ENCODE assay signal across 8 cellular contexts in genomic region chr1:65308781-65309316, GRCh38. TPM values are rescaled to one million over a fixed set of nuclear protein-coding genes. Genes with fewer than 3 reads are reported as not detected.
DNase-seq lines count a peak whose midpoint lies in the region; ATAC-seq, FAIRE-seq and TF ChIP-seq lines count a peak whose summit lies in the region.

No MANE protein-coding gene starts in this region.

- ATAC-seq in CD4-positive, alpha-beta T cell (ENCODE audit: poor library complexity): no peak
- ATAC-seq in HG03196 (IDR thresholded peaks at IDR 0.05; ENCODE audit: unreplicated experiment): no peak

- no peak overlapping the region for H3K9ac ChIP-seq in HUES6 (ENCODE audit: low read length)
- no peak overlapping the region for H3K9ac ChIP-seq in H1 (replicated peaks in 1 of 4; ENCODE audit: extremely low read depth in 1 of 4, low read depth in 3 of 4, low read length in 3 of 4)

- H3K79me2 ChIP-seq in H1 (ENCODE audit: control insufficient read depth in 1 of 2, insufficient read depth in 2 of 2, low read length in 2 of 2): no peaks in the 10 kb centered on the region

- no peaks in the 10 kb centered on the region for H3K9me3 ChIP-seq in CD4-positive, alpha-beta T cell (ENCODE audit: control insufficient read depth, low read length)
- H3K9me3 ChIP-seq in HUES6 (ENCODE audit: control insufficient read depth, insufficient read depth, low read depth, low read length) (no peaks in the 10 kb centered on the region), H1 (ENCODE audit: insufficient read depth in 2 of 2, low read depth in 1 of 2, low read length in 1 of 2) (no peaks in the 10 kb centered on the region), ovary (no peaks in the 10 kb centered on the region)

- TF ChIP-seq POLR2A in H1 (IDR thresholded peaks at IDR 0.05; ENCODE audit: control extremely low read depth in 1 of 2, low read depth in 2 of 2, low read length in 2 of 2): no peak
- TF ChIP-seq POLR2A in ovary (IDR thresholded peaks at IDR 0.05): no peak

- TF ChIP-seq CTCF in CD4-positive, alpha-beta T cell (IDR thresholded peaks at IDR 0.05): no peak
- TF ChIP-seq CTCF in H1 (IDR thresholded peaks at IDR 0.05; ENCODE audit: control extremely low read depth in 1 of 3, insufficient read depth in 1 of 3, low read depth in 1 of 3, low read length in 3 of 3) (no peak), osteocyte (IDR thresholded peaks at IDR 0.05) (no peak), ovary (IDR thresholded peaks at IDR 0.05) (no peak)

- H2BK15ac ChIP-seq in H1 (ENCODE audit: low read length): no peak overlapping the region

- peaks cover 38% of the 10 kb centered on the region for H3K27me3 ChIP-seq in CD4-positive, alpha-beta T cell (ENCODE audit: control insufficient read depth, insufficient read depth, low read length)
- H3K27me3 ChIP-seq in HUES6 (ENCODE audit: control insufficient read depth, insufficient read depth, low read length): peaks cover 16% of the 10 kb centered on the region
- H3K27me3 ChIP-seq in H1 (replicated peaks in 1 of 4; ENCODE audit: control insufficient read depth in 3 of 4, extremely low read depth in 1 of 4, insufficient read depth in 3 of 4, low read length in 3 of 4): peaks cover 0 to 10% (median 0%) of the 10 kb centered on the region in 4 experiments; a peak in 2 of 7 replicates
- H3K27me3 ChIP-seq in ovary: no peaks in the 10 kb centered on the region

- no peaks in the 10 kb centered on the region for H3K79me1 ChIP-seq in H1 (ENCODE audit: low read depth, low read length)

- H3K56ac ChIP-seq in H1 (replicated peaks; ENCODE audit: insufficient read length, low read depth, low read length): no peak overlapping the region

- no peak overlapping the region for H2BK5ac ChIP-seq in H1 (ENCODE audit: low read depth, low read length)

- intact Hi-C loops in CD4-positive, alpha-beta T cell (cut with DNase I, micrococcal nuclease): no loop called here
- intact Hi-C loops in ovary (cut with DNase I): no loop called here

- H4K5ac ChIP-seq in H1 (ENCODE audit: insufficient read length, low read depth, low read length): no peak overlapping the region

- peak overlapping the region; percentile 74; the same call in 1 of the 2 replicates for H2AFZ ChIP-seq in H1 (ENCODE audit: low read length)

- H3K9me3 Mint-ChIP-seq in CD4-positive, alpha-beta T cell: no peaks in the 10 kb centered on the region
- no peaks in the 10 kb centered on the region for H3K9me3 Mint-ChIP-seq in osteocyte (ENCODE audit: unreplicated experiment)
- H3K9me3 Mint-ChIP-seq in immature natural killer cell: peaks cover 0 to 15% (median 5%) of the 10 kb centered on the region in 6 donors

- CTCF ChIA-PET in CD4-positive, alpha-beta T cell (lab: Charles Lee): no interaction called here
- CTCF ChIA-PET in H1 (lab: Charles Lee; ENCODE audit: partially characterized antibody): interaction anchor here (0.7 to 2.6 kb wide), 9 partner anchors 13 to 398 kb away, joined by 3 to 10 read pairs (median 5); no protein-coding TSS in a partner anchor

- H3K36me3 ChIP-seq in HUES6 (ENCODE audit: control insufficient read depth, insufficient read depth, low read length): no peaks in the 10 kb centered on the region
- H3K36me3 ChIP-seq in H1 (ENCODE audit: control insufficient read depth in 2 of 4, insufficient read depth in 4 of 4, low read length in 3 of 4): no peaks in the 10 kb centered on the region
- no peaks in the 10 kb centered on the region for H3K36me3 ChIP-seq in ovary

- H2AK5ac ChIP-seq in H1 (ENCODE audit: low read depth, low read length): no peak overlapping the region

- H4K91ac ChIP-seq in H1 (replicated peaks; ENCODE audit: insufficient read length, low read length): no peak overlapping the region

- H4K20me1 ChIP-seq in H1 (replicated peaks in 1 of 2; ENCODE audit: control insufficient read depth in 1 of 2, insufficient read depth in 2 of 2, low read length in 2 of 2): no peaks in the 10 kb centered on the region

- H3K4me1 ChIP-seq in HUES6 (ENCODE audit: control insufficient read depth, insufficient read depth, low read length): peaks cover 15% of the 10 kb centered on the region
- H3K4me1 ChIP-seq in H1 (replicated peaks in 1 of 4; ENCODE audit: control insufficient read depth in 3 of 4, insufficient read depth in 4 of 4, low read length in 3 of 4): peaks cover 0 to 6% (median 2%) of the 10 kb centered on the region in 4 experiments; a peak in 3 of 7 replicates
- peaks cover 2% of the 10 kb centered on the region for H3K4me1 ChIP-seq in ovary (ENCODE audit: insufficient read depth)

- no peak overlapping the region for H4K8ac ChIP-seq in H1 (ENCODE audit: extremely low read depth, insufficient read depth, low read length)

- POLR2A ChIA-PET in CD4-positive, alpha-beta T cell (lab: Charles Lee): no interaction called here
- POLR2A ChIA-PET in H1 (lab: Charles Lee; ENCODE audit: partially characterized antibody): interaction anchor here (0.7 to 1.9 kb wide), 6 partner anchors 30 to 110 kb away, joined by 3 to 6 read pairs (median 5); no protein-coding TSS in a partner anchor

- H3K36me3 Mint-ChIP-seq in CD4-positive, alpha-beta T cell (ENCODE audit: low read depth): no peaks in the 10 kb centered on the region
- H3K36me3 Mint-ChIP-seq in osteocyte (ENCODE audit: unreplicated experiment) (peaks cover 8% of the 10 kb centered on the region), immature natural killer cell (peaks cover 0 to 4% (median 3%) of the 10 kb centered on the region in 3 donors)

- no peak overlapping the region for H2BK12ac ChIP-seq in H1 (ENCODE audit: low read depth, low read length)

- H3K14ac ChIP-seq in H1 (ENCODE audit: insufficient read length): no peak overlapping the region

- peaks cover 7% of the 10 kb centered on the region for H3K4me1 Mint-ChIP-seq in CD4-positive, alpha-beta T cell (ENCODE audit: low read depth)
- peaks cover 31% of the 10 kb centered on the region for H3K4me1 Mint-ChIP-seq in osteocyte (ENCODE audit: unreplicated experiment)
- H3K4me1 Mint-ChIP-seq in immature natural killer cell: peaks cover 10 to 13% of the 10 kb centered on the region in 2 donors

- H3K4me3 ChIP-seq in HUES6 (ENCODE audit: low read depth, low read length) (peak overlapping the region; percentile 80), H1 (ENCODE audit: extremely low read depth in 1 of 4, insufficient read depth in 2 of 4, low read depth in 3 of 4, low read length in 4 of 4) (peak overlapping the region; percentile 61 to 88 (median 64)), ovary (no peak overlapping the region)

- no peak overlapping the region for H3K27ac ChIP-seq in CD4-positive, alpha-beta T cell (ENCODE audit: low read depth, low read length)
- H3K27ac ChIP-seq in HUES6 (ENCODE audit: low read depth, low read length) (no peak overlapping the region), H1 (ENCODE audit: low read depth, low read length) (no peak overlapping the region), ovary (no peak overlapping the region)

- peak overlapping the region; percentile 72 to 86 for H3K4me2 ChIP-seq in H1 (ENCODE audit: insufficient read depth in 1 of 2, low read depth in 2 of 2, low read length in 2 of 2)

- H3K23me2 ChIP-seq in H1 (ENCODE audit: low read depth, low read length): peaks cover 11% of the 10 kb centered on the region

- no peak overlapping the region for H3K4ac ChIP-seq in H1 (replicated peaks; ENCODE audit: insufficient read length, low read depth, low read length)

- H3K18ac ChIP-seq in H1 (ENCODE audit: extremely low read depth, low read length): no peak overlapping the region

- H3K4me3 Mint-ChIP-seq in CD4-positive, alpha-beta T cell: peak overlapping the region; percentile 15
- H3K4me3 Mint-ChIP-seq in osteocyte (ENCODE audit: unreplicated experiment) (peak overlapping the region; percentile 78), immature natural killer cell (peak overlapping the region in 1 of 5 donors; percentile 17)

- no peak overlapping the region for H2BK120ac ChIP-seq in H1 (replicated peaks; ENCODE audit: low read depth, low read length)

- no peak overlapping the region for H3K23ac ChIP-seq in H1 (ENCODE audit: insufficient read length)

- FAIRE-seq in H1 (lab: Jason Lieb, UNC): no peak

- no peak for TF ChIP-seq RAD21 in H1 (IDR thresholded peaks at IDR 0.05 in 1 of 2, conservative IDR thresholded peaks at IDR 0.05 in 1 of 2; ENCODE audit: low read depth in 2 of 2, low read length in 2 of 2)

- no peak overlapping the region for H2BK20ac ChIP-seq in H1 (ENCODE audit: low read length)

- no peak for TF ChIP-seq EP300 in H1 (IDR thresholded peaks at IDR 0.05; ENCODE audit: borderline replicate concordance in 1 of 2, low read depth in 2 of 2, low read length in 2 of 2)
- no peak for TF ChIP-seq EP300 in ovary (IDR thresholded peaks at IDR 0.05)

- H3K27me3 Mint-ChIP-seq in CD4-positive, alpha-beta T cell: peaks cover 74% of the 10 kb centered on the region
- H3K27me3 Mint-ChIP-seq in osteocyte (ENCODE audit: unreplicated experiment) (no peaks in the 10 kb centered on the region), immature natural killer cell (ENCODE audit: low read depth in 3 of 3) (peaks cover 12 to 36% (median 18%) of the 10 kb centered on the region in 3 donors)

- no peak for DNase-seq in CD4-positive, alpha-beta T cell
- DNase-seq in H1 (ENCODE audit: low read depth in 1 of 2, low spot score in 2 of 2) (no peak), osteocyte (ENCODE audit: extremely low spot score, unreplicated experiment) (no peak), mucosa of gallbladder (ENCODE audit: low spot score) (no peak), immature natural killer cell (no peak), ovary (no peak)

- 10% methylated on average over 12 of the region's 22 CpGs; no CpG with 5 or more reads in 1 of the 2 experiments for WGBS in H1 (ENCODE audit: extremely low coverage in 1 of 2, insufficient coverage in 1 of 2, insufficient read length in 1 of 2, insufficient replicate concordance in 2 of 2, low coverage in 1 of 2, low lambda C conversion rate in 2 of 2, missing lambda C conversion rate in 1 of 2), 2 experiments
- 5 to 9% (median 7%) methylated on average over 22 of the region's 22 CpGs for WGBS in ovary, 3 donors

- no peak overlapping the region for H3K27ac Mint-ChIP-seq in CD4-positive, alpha-beta T cell
- H3K27ac Mint-ChIP-seq in osteocyte (ENCODE audit: unreplicated experiment): peak overlapping the region; percentile 65
- H3K27ac Mint-ChIP-seq in immature natural killer cell: no peak overlapping the region

RNA-seq across cellular contexts. Expression of gene DNAJC6, which starts 0.5 kb away (rescaled TPM):
- 1 to 10 TPM; 2.4 to 2.5 TPM for total RNA-seq in CD4-positive, alpha-beta T cell
- total RNA-seq in H1 (2021; fragmentation: NEBNext Ultra II Directional; extraction: Animal tissue kit (Norgen Biotek cat#: 25700)): 3.0 and 3.7 TPM in 2 replicates
- polyA plus RNA-seq in H1 (2011; rRNA removed): 1.6 and 2.3 TPM in 2 replicates
- polyA plus RNA-seq in H1 (2011; cell fraction: cytosol; rRNA removed): 2.0 TPM
- polyA plus RNA-seq in H1 (2011; cell fraction: nucleus; rRNA removed): 3.4 TPM
- polyA plus RNA-seq in H1 (2012, experiment 1 of 2): 1.9 to 2.5 TPM (median 2.4 TPM) in 4 replicates
- 0.12 TPM for polyA plus RNA-seq in H1 (2012, experiment 2 of 2)
- polyA plus RNA-seq in H1 (2013, experiment 1 of 2): 1.9 TPM
- 1.6 TPM for polyA plus RNA-seq in H1 (2013, experiment 2 of 2)
- 7.9 and 8.6 TPM in 2 replicates for polyA minus RNA-seq in H1 (2011; rRNA and poly(A)+ RNA removed)
- 5.2 TPM for polyA minus RNA-seq in H1 (2011; cell fraction: cytosol; rRNA and poly(A)+ RNA removed)
- polyA minus RNA-seq in H1 (2011; cell fraction: nucleus; rRNA and poly(A)+ RNA removed): 16.4 TPM
- total RNA-seq in osteocyte: 50.8 and 53.8 TPM in 2 replicates
- 6.0 TPM for total RNA-seq in mucosa of gallbladder
- polyA plus RNA-seq in immature natural killer cell: under 1 TPM in 2 of 3 donors, not detected in 1; 0.04 to 0.06 TPM
- 1 to 10 TPM in 6 of 7 donors, under 1 TPM in 1; 0.83 to 2.4 (median 1.5) TPM for total RNA-seq in ovary
- polyA plus RNA-seq in ovary: 1 to 10 TPM in 1 of 2 donors, under 1 TPM in 1; 0.48 to 2.7 TPM
